ENCODE assay signal across 23 cellular contexts in genomic region chr9:132716007-132716406, GRCh38. TPM values are rescaled to one million over a fixed set of nuclear protein-coding genes. Genes with fewer than 3 reads are reported as not detected.
DNase-seq lines count a peak whose midpoint lies in the region; ATAC-seq, FAIRE-seq and TF ChIP-seq lines count a peak whose summit lies in the region.
"Had no signal": no experiment of that assay in that cellular context is flagged by ENCODE, and none has a peak within 500 bp of the region (broad histone marks: within the 10 kb centered on the region; RNA-seq: fewer than 3 reads in every experiment).

No MANE protein-coding gene starts in this region.

- TF ChIP-seq EP300 in HepG2 (IDR thresholded peaks at IDR 0.05; ENCODE audit: low read depth in 2 of 2, low read length in 2 of 2): no peak
- TF ChIP-seq EP300 in HepG2 (CRISPR knock-in tag; IDR thresholded peaks at IDR 0.05; ENCODE audit: borderline replicate concordance): no peak
- no peak for TF ChIP-seq EP300 in K562 (IDR thresholded peaks at IDR 0.05; ENCODE audit: low read length)

- H3K4me3 ChIP-seq in HepG2 (replicated peaks in 1 of 3; ENCODE audit: insufficient read depth in 1 of 3, low read depth in 2 of 3, low read length in 3 of 3) (no peak overlapping the region), right lobe of liver (no peak overlapping the region), K562 (no peak overlapping the region), spleen (no peak overlapping the region)
- H3K4me3 ChIP-seq: A549; BLaER1 treated with 17β-estradiol and CSF1 and Interleukin-3, amounts not matched to agents 10 nM and 100 nM had no signal

- intact Hi-C loops in HepG2 (cut with micrococcal nuclease; ENCODE audit: unreplicated experiment): no loop called here
- intact Hi-C loops in right lobe of liver (cut with DNase I): no loop called here
- intact Hi-C loops in K562 (cut with micrococcal nuclease): no loop called here
- intact Hi-C loops in spleen (cut with DNase I; ENCODE audit: low total_unique reads): no loop called here

- CTCF ChIA-PET in HepG2 (lab: Yijun Ruan, JAX; ENCODE audit: low intra/inter-chr PET ratio, low total read pairs) (no interaction called here), K562 (lab: Yijun Ruan, JAX; ENCODE audit: low intra/inter-chr PET ratio) (no interaction called here)

- FAIRE-seq in HepG2 (lab: Jason Lieb, UNC) (no peak), K562 (lab: Jason Lieb, UNC) (no peak)
- FAIRE-seq: A549, D721Med, G401.6, GM12891, GM19239 had no signal

- no peaks in the 10 kb centered on the region for H3K9me3 ChIP-seq in HepG2 (ENCODE audit: low read length)
- H3K9me3 ChIP-seq in right lobe of liver: no peaks in the 10 kb centered on the region
- no peaks in the 10 kb centered on the region for H3K9me3 ChIP-seq in K562 (replicated peaks; ENCODE audit: control insufficient read depth, insufficient read depth, low read depth, low read length)
- no peaks in the 10 kb centered on the region for H3K9me3 ChIP-seq in spleen
- H3K9me3 ChIP-seq: A549; BLaER1 treated with 17β-estradiol and CSF1 and Interleukin-3, amounts not matched to agents 10 nM and 100 nM; Caco-2 had no signal

- TF ChIP-seq POLR2A in HepG2 (IDR thresholded peaks at IDR 0.05; ENCODE audit: insufficient read depth in 1 of 2, low read depth in 2 of 2, low read length in 2 of 2) (no peak), right lobe of liver (IDR thresholded peaks at IDR 0.05) (no peak), K562 (conservative IDR thresholded peaks at IDR 0.05) (no peak), spleen (IDR thresholded peaks at IDR 0.05) (no peak)

- no peak overlapping the region for H3K9ac ChIP-seq in HepG2 (ENCODE audit: insufficient read depth, low read depth, low read length)
- no peak overlapping the region for H3K9ac ChIP-seq in K562 (ENCODE audit: insufficient read depth in 1 of 2, low read depth in 2 of 2, low read length in 2 of 2)
- H3K9ac ChIP-seq: BLaER1 treated with 17β-estradiol and CSF1 and Interleukin-3, amounts not matched to agents 10 nM and 100 nM had no signal

- DNase-seq in activated CD8-positive, alpha-beta memory T cell treated with anti-CD3 and anti-CD28 coated beads for 24 hours: peak; percentile 40
- no peak for DNase-seq in activated CD8-positive, alpha-beta memory T cell treated with anti-CD3 and anti-CD28 coated beads, Interleukin-2, amount 50 U/mL, for 4 hours
- DNase-seq in HepG2 (ENCODE audit: low spot score) (no peak), right lobe of liver (no peak), K562 (ENCODE audit: extremely low read depth in 1 of 4, low spot score in 3 of 4) (no peak), spleen (peak; percentile 2)
- no peak for DNase-seq in activated CD4-positive, alpha-beta T cell treated with anti-CD3 and anti-CD28 coated beads for 1 hour
- DNase-seq: AML-193; Caco-2; Calu3; CD4-positive, alpha-beta T cell; CD8-positive, alpha-beta T cell; DMS79 treated with DMSO at 0.1 percent for 48 hours; GF-D8 had no signal

- no peaks in the 10 kb centered on the region for H3K79me2 ChIP-seq in HepG2 (ENCODE audit: insufficient read depth, low read length)
- no peaks in the 10 kb centered on the region for H3K79me2 ChIP-seq in K562 (ENCODE audit: control insufficient read depth, insufficient read depth, low read length)

- H3K4me1 ChIP-seq in HepG2 (ENCODE audit: insufficient read depth, low read length) (no peaks in the 10 kb centered on the region), right lobe of liver (no peaks in the 10 kb centered on the region), K562 (replicated peaks in 1 of 2; ENCODE audit: control insufficient read depth in 2 of 2, insufficient read depth in 2 of 2, low read length in 2 of 2) (no peaks in the 10 kb centered on the region; a peak in 2 of 5 replicates), spleen (no peaks in the 10 kb centered on the region)
- H3K4me1 ChIP-seq: A549, Caco-2 had no signal

- H3K27ac ChIP-seq in HepG2 (ENCODE audit: extremely low read length, insufficient read depth, low read length) (no peak overlapping the region), right lobe of liver (no peak overlapping the region), K562 (ENCODE audit: extremely low read depth, low read depth, low read length) (no peak overlapping the region), spleen (no peak overlapping the region)
- H3K27ac ChIP-seq: 22Rv1; A549; BLaER1 treated with 17β-estradiol and CSF1 and Interleukin-3, amounts not matched to agents 10 nM and 100 nM; C4-2B had no signal

- BruUV-seq in HepG2 (replicated peaks; lab: Mats Ljungman, UMichigan): no TSS peak
- no TSS peak for BruUV-seq in K562 (replicated peaks; lab: Mats Ljungman, UMichigan)

- H3K9me1 ChIP-seq in K562 (ENCODE audit: control insufficient read depth, insufficient read depth, low read length): no peaks in the 10 kb centered on the region

- no peak for TF ChIP-seq RAD21 in HepG2 (CRISPR knock-in tag; IDR thresholded peaks at IDR 0.05)
- no peak for TF ChIP-seq RAD21 in K562 (CRISPR knock-in tag; conservative IDR thresholded peaks at IDR 0.05 in 1 of 2, IDR thresholded peaks at IDR 0.05 in 1 of 2)

- H2AFZ ChIP-seq in HepG2 (ENCODE audit: low read length) (no peak overlapping the region), K562 (ENCODE audit: low read depth, low read length) (no peak overlapping the region)

- 72% methylated on average over 3 of the region's 4 CpGs for WGBS in HepG2 (ENCODE audit: low lambda C conversion rate)
- WGBS in right lobe of liver (ENCODE audit: insufficient coverage, low coverage, low lambda C conversion rate, missing lambda C conversion rate): 62% methylated on average over 3 of the region's 4 CpGs
- WGBS in K562 (ENCODE audit: insufficient coverage, low coverage, missing lambda C conversion rate): 8% methylated on average over 4 of the region's 4 CpGs
- WGBS in spleen, 5 donors: 79 to 95% (median 90%) methylated on average over 4 of the region's 4 CpGs

- no peak for ATAC-seq in HepG2
- ATAC-seq in right lobe of liver: no peak
- no peak for ATAC-seq in K562
- no peak for ATAC-seq in GM18511 (IDR thresholded peaks at IDR 0.05; ENCODE audit: unreplicated experiment)
- ATAC-seq: A549; CD8-positive, alpha-beta T cell had no signal

- POLR2A ChIA-PET in HepG2 (lab: Yijun Ruan, JAX) (no interaction called here), K562 (lab: Yijun Ruan, JAX) (no interaction called here)

- TF ChIP-seq CTCF in HepG2 (CRISPR knock-in tag; IDR thresholded peaks at IDR 0.05): no peak
- TF ChIP-seq CTCF in right lobe of liver (IDR thresholded peaks at IDR 0.05): no peak
- no peak for TF ChIP-seq CTCF in K562 (IDR thresholded peaks at IDR 0.05 in 2 of 3, conservative IDR thresholded peaks at IDR 0.05 in 1 of 3; ENCODE audit: insufficient read depth in 2 of 3, low read depth in 1 of 3, low read length in 3 of 3)
- TF ChIP-seq CTCF in spleen (IDR thresholded peaks at IDR 0.05 in 8 of 11, conservative IDR thresholded peaks at IDR 0.05 in 3 of 11): no peak

- in situ Hi-C loops in HepG2 (cut with HindIII; ENCODE audit: extremely low pct_ligation_motif_present, low pct_unique_long_range_greater_than_20kb) (no loop called here), K562 (cut with MboI) (no loop called here)

- H3K27me3 ChIP-seq in HepG2 (ENCODE audit: control insufficient read depth in 1 of 2, insufficient read depth in 2 of 2, low read length in 2 of 2) (peaks cover 0 to 12% of the 10 kb centered on the region in 2 experiments; a peak in 2 of 5 replicates), right lobe of liver (no peaks in the 10 kb centered on the region), K562 (ENCODE audit: control insufficient read depth in 2 of 2, insufficient read depth in 2 of 2, low read length in 2 of 2) (peaks cover 34 to 44% of the 10 kb centered on the region in 2 experiments), spleen (replicated peaks in 1 of 7) (peaks cover 0 to 48% (median 0%) of the 10 kb centered on the region in 7 donors)
- H3K27me3 ChIP-seq: BLaER1 treated with 17β-estradiol and CSF1 and Interleukin-3, amounts not matched to agents 10 nM and 100 nM had no signal

- no peaks in the 10 kb centered on the region for H4K20me1 ChIP-seq in HepG2 (ENCODE audit: insufficient read depth, low read length)
- peaks cover 4% of the 10 kb centered on the region; the same call in 1 of the 2 replicates for H4K20me1 ChIP-seq in K562 (replicated peaks; ENCODE audit: control insufficient read depth, insufficient read depth, low read length)
- H4K20me1 ChIP-seq: BLaER1 treated with 17β-estradiol and CSF1 and Interleukin-3, amounts not matched to agents 10 nM and 100 nM had no signal

- H3K36me3 ChIP-seq in HepG2 (replicated peaks in 1 of 2; ENCODE audit: control insufficient read depth in 1 of 2, insufficient read depth in 2 of 2, low read length in 2 of 2) (no peaks in the 10 kb centered on the region), right lobe of liver (no peaks in the 10 kb centered on the region), K562 (ENCODE audit: control insufficient read depth, insufficient read depth, low read length) (no peaks in the 10 kb centered on the region), spleen (no peaks in the 10 kb centered on the region)
- H3K36me3 ChIP-seq: BLaER1 treated with 17β-estradiol and CSF1 and Interleukin-3, amounts not matched to agents 10 nM and 100 nM had no signal

- H3K4me2 ChIP-seq in HepG2 (ENCODE audit: low read depth, low read length) (no peak overlapping the region), K562 (ENCODE audit: insufficient read depth, low read length) (no peak overlapping the region)
- H3K4me2 ChIP-seq: A549; BLaER1 treated with 17β-estradiol and CSF1 and Interleukin-3, amounts not matched to agents 10 nM and 100 nM had no signal

RNA-seq across cellular contexts. Expression of gene GTF3C4, which starts 45.7 kb away (rescaled TPM):
- total RNA-seq in HepG2 (2016; rRNA removed; fragmentation: Illumina TruSeq; extraction: Trizol) (12.9 and 21.0 TPM in 2 replicates), right lobe of liver (1 to 10 TPM; 4.6 to 6.1 (median 5.5) TPM), K562 (2014; rRNA removed) (12.2 and 14.7 TPM in 2 replicates), K562 (2014; rRNA removed; fragmentation: Illumina TruSeq; extraction: Trizol) (15.0 and 15.6 TPM in 2 replicates), K562 (2015; rRNA removed; fragmentation: Illumina TruSeq; extraction: Trizol) (14.5 and 15.8 TPM in 2 replicates), K562 (2021) (20.0 and 20.3 TPM in 2 replicates), spleen (10 to 100 TPM in 6 of 7 donors, 1 to 10 TPM in 1; 9.3 to 11.7 (median 10.9) TPM)
- 1.3 and 1.4 TPM in 2 replicates for total RNA-seq in HepG2 (2016; cell fraction: cytosol; rRNA removed; fragmentation: Illumina TruSeq; extraction: Trizol; ENCODE audit: low read depth)
- total RNA-seq in HepG2 (2016; cell fraction: insoluble cytoplasmic fraction; rRNA removed; fragmentation: Illumina TruSeq; extraction: Trizol): 12.8 and 19.0 TPM in 2 replicates
- 6.2 and 6.4 TPM in 2 replicates for total RNA-seq in HepG2 (2016; cell fraction: membrane; rRNA removed; fragmentation: Illumina TruSeq; extraction: Trizol)
- total RNA-seq in HepG2 (2016; cell fraction: nucleus; rRNA removed; fragmentation: Illumina TruSeq; extraction: Trizol): 9.5 and 10.7 TPM in 2 replicates
- polyA plus RNA-seq in HepG2 (2011; rRNA removed) (2.6 TPM in 2 replicates), K562 (2011; rRNA removed) (5.8 and 8.2 TPM in 2 replicates), K562 (2014; fragmentation: Illumina TruSeq; extraction: Trizol) (16.0 and 17.2 TPM in 2 replicates), K562 (2014; fragmentation: Nextera tagmentation; extraction: Ambion mirVana) (1 to 10 TPM; 3.9 to 5.8 TPM), K562 (2014; rRNA removed) (8.7 and 8.8 TPM in 2 replicates), spleen (1 to 10 TPM; 1.8 to 2.8 (median 2.1) TPM)
- polyA plus RNA-seq in HepG2 (2011; cell fraction: cytosol; rRNA removed): 1.8 and 2.5 TPM in 2 replicates
- 1.4 and 1.6 TPM in 2 replicates for polyA plus RNA-seq in HepG2 (2011; cell fraction: nucleus; rRNA removed)
- 6.4 and 7.5 TPM in 2 replicates for polyA plus RNA-seq in HepG2 (2012)
- polyA plus RNA-seq in HepG2 (2016; cell fraction: cytosol; fragmentation: Illumina TruSeq; extraction: Trizol; ENCODE audit: low read depth): 0.60 and 0.62 TPM in 2 replicates
- polyA plus RNA-seq in HepG2 (2016; cell fraction: insoluble cytoplasmic fraction; fragmentation: Illumina TruSeq; extraction: Trizol; ENCODE audit: low read depth): 14.2 and 14.8 TPM in 2 replicates
- 2.3 and 2.4 TPM in 2 replicates for polyA plus RNA-seq in HepG2 (2016; cell fraction: membrane; fragmentation: Illumina TruSeq; extraction: Trizol; ENCODE audit: low read depth)
- polyA plus RNA-seq in HepG2 (2016; cell fraction: nucleus; fragmentation: Illumina TruSeq; extraction: Trizol; ENCODE audit: insufficient read depth, low read depth): 8.8 and 9.0 TPM in 2 replicates
- polyA minus RNA-seq in HepG2 (2011; rRNA and poly(A)+ RNA removed; ENCODE audit: low replicate concordance): 6.8 and 18.0 TPM in 2 replicates
- polyA minus RNA-seq in HepG2 (2011; cell fraction: cytosol; rRNA and poly(A)+ RNA removed): 4.9 and 6.3 TPM in 2 replicates
- polyA minus RNA-seq in HepG2 (2011; cell fraction: nucleus; rRNA and poly(A)+ RNA removed): 4.2 and 5.2 TPM in 2 replicates
- total RNA-seq in K562 (2011; cell fraction: chromatin; rRNA removed; ENCODE audit: low replicate concordance): 9.6 and 14.4 TPM in 2 replicates
- total RNA-seq in K562 (2011; cell fraction: nucleolus; rRNA removed): 6.2 and 7.0 TPM in 2 replicates
- total RNA-seq in K562 (2011; cell fraction: nucleoplasm; rRNA removed): 9.5 and 16.4 TPM in 2 replicates
- polyA plus RNA-seq in K562 (2011; cell fraction: cytosol; rRNA removed): 5.0 and 5.4 TPM in 2 replicates
- 2.9 and 5.4 TPM in 2 replicates for polyA plus RNA-seq in K562 (2011; cell fraction: nucleus; rRNA removed)
- polyA plus RNA-seq in K562 (2012): 7.8 and 11.5 TPM in 2 replicates
- polyA minus RNA-seq in K562 (2011; rRNA and poly(A)+ RNA removed): 12.4 and 14.0 TPM in 2 replicates
- 10.8 and 11.4 TPM in 2 replicates for polyA minus RNA-seq in K562 (2011; cell fraction: cytosol; rRNA and poly(A)+ RNA removed)
- 6.1 and 6.8 TPM in 2 replicates for polyA minus RNA-seq in K562 (2011; cell fraction: nucleus; rRNA and poly(A)+ RNA removed)

RNA-seq across cellular contexts. Expression of gene DDX31, which starts 46.2 kb away (rescaled TPM):
- 15.2 and 16.3 TPM in 2 replicates for total RNA-seq in HepG2 (2016; rRNA removed; fragmentation: Illumina TruSeq; extraction: Trizol)
- total RNA-seq in HepG2 (2016; cell fraction: cytosol; rRNA removed; fragmentation: Illumina TruSeq; extraction: Trizol; ENCODE audit: low read depth): 5.8 and 5.9 TPM in 2 replicates
- 14.1 and 16.0 TPM in 2 replicates for total RNA-seq in HepG2 (2016; cell fraction: insoluble cytoplasmic fraction; rRNA removed; fragmentation: Illumina TruSeq; extraction: Trizol)
- 7.3 and 8.3 TPM in 2 replicates for total RNA-seq in HepG2 (2016; cell fraction: membrane; rRNA removed; fragmentation: Illumina TruSeq; extraction: Trizol)
- 23.3 and 27.4 TPM in 2 replicates for total RNA-seq in HepG2 (2016; cell fraction: nucleus; rRNA removed; fragmentation: Illumina TruSeq; extraction: Trizol)
- 11.4 and 12.3 TPM in 2 replicates for polyA plus RNA-seq in HepG2 (2011; rRNA removed)
- 6.9 and 8.1 TPM in 2 replicates for polyA plus RNA-seq in HepG2 (2011; cell fraction: cytosol; rRNA removed)
- 25.8 and 26.5 TPM in 2 replicates for polyA plus RNA-seq in HepG2 (2011; cell fraction: nucleus; rRNA removed)
- polyA plus RNA-seq in HepG2 (2012): 8.7 and 10.1 TPM in 2 replicates
- polyA plus RNA-seq in HepG2 (2016; cell fraction: cytosol; fragmentation: Illumina TruSeq; extraction: Trizol; ENCODE audit: low read depth): 2.2 and 2.6 TPM in 2 replicates
- polyA plus RNA-seq in HepG2 (2016; cell fraction: insoluble cytoplasmic fraction; fragmentation: Illumina TruSeq; extraction: Trizol; ENCODE audit: low read depth): 12.7 and 14.8 TPM in 2 replicates
- polyA plus RNA-seq in HepG2 (2016; cell fraction: membrane; fragmentation: Illumina TruSeq; extraction: Trizol; ENCODE audit: low read depth): 3.4 and 4.1 TPM in 2 replicates
- 22.7 and 26.5 TPM in 2 replicates for polyA plus RNA-seq in HepG2 (2016; cell fraction: nucleus; fragmentation: Illumina TruSeq; extraction: Trizol; ENCODE audit: insufficient read depth, low read depth)
- polyA minus RNA-seq in HepG2 (2011; rRNA and poly(A)+ RNA removed; ENCODE audit: low replicate concordance): 11.4 and 54.6 TPM in 2 replicates
- 6.5 and 7.2 TPM in 2 replicates for polyA minus RNA-seq in HepG2 (2011; cell fraction: cytosol; rRNA and poly(A)+ RNA removed)
- polyA minus RNA-seq in HepG2 (2011; cell fraction: nucleus; rRNA and poly(A)+ RNA removed): 29.9 and 34.7 TPM in 2 replicates
- total RNA-seq in right lobe of liver: 1 to 10 TPM; 7.1 to 8.7 (median 8.0) TPM
- total RNA-seq in K562 (2011; cell fraction: chromatin; rRNA removed; ENCODE audit: low replicate concordance): 53.2 and 54.3 TPM in 2 replicates
- total RNA-seq in K562 (2011; cell fraction: nucleolus; rRNA removed): 31.5 TPM in 2 replicates
- 30.5 and 32.8 TPM in 2 replicates for total RNA-seq in K562 (2011; cell fraction: nucleoplasm; rRNA removed)
- total RNA-seq in K562 (2014; rRNA removed): 14.5 and 19.0 TPM in 2 replicates
- total RNA-seq in K562 (2014; rRNA removed; fragmentation: Illumina TruSeq; extraction: Trizol): 18.4 and 19.1 TPM in 2 replicates
- total RNA-seq in K562 (2015; rRNA removed; fragmentation: Illumina TruSeq; extraction: Trizol): 23.1 and 23.9 TPM in 2 replicates
- total RNA-seq in K562 (2021): 23.9 and 26.4 TPM in 2 replicates
- 19.8 and 24.6 TPM in 2 replicates for polyA plus RNA-seq in K562 (2011; rRNA removed)
- 12.4 and 12.7 TPM in 2 replicates for polyA plus RNA-seq in K562 (2011; cell fraction: cytosol; rRNA removed)
- 33.4 and 35.9 TPM in 2 replicates for polyA plus RNA-seq in K562 (2011; cell fraction: nucleus; rRNA removed)
- 10.2 and 16.2 TPM in 2 replicates for polyA plus RNA-seq in K562 (2012)
- 19.5 and 22.6 TPM in 2 replicates for polyA plus RNA-seq in K562 (2014; fragmentation: Illumina TruSeq; extraction: Trizol)
- 10 to 100 TPM; 11.9 to 18.7 TPM for polyA plus RNA-seq in K562 (2014; fragmentation: Nextera tagmentation; extraction: Ambion mirVana)
- polyA plus RNA-seq in K562 (2014; rRNA removed): 19.9 and 22.2 TPM in 2 replicates
- polyA minus RNA-seq in K562 (2011; rRNA and poly(A)+ RNA removed): 27.0 and 29.9 TPM in 2 replicates
- 10.7 and 13.6 TPM in 2 replicates for polyA minus RNA-seq in K562 (2011; cell fraction: cytosol; rRNA and poly(A)+ RNA removed)
- polyA minus RNA-seq in K562 (2011; cell fraction: nucleus; rRNA and poly(A)+ RNA removed): 20.9 and 33.8 TPM in 2 replicates
- 10 to 100 TPM; 10.3 to 19.3 (median 16.1) TPM for total RNA-seq in spleen
- polyA plus RNA-seq in spleen: 10 to 100 TPM in 2 of 3 donors, 1 to 10 TPM in 1; 8.6 to 18.7 (median 11.0) TPM

Comparison
In these comparisons a context has a peak if more than half of its experiments do, and no peak if none do; other contexts are left out.
1. DNase-seq: peak in activated CD8-positive, alpha-beta memory T cell treated with anti-CD3 and anti-CD28 coated beads for 24 hours (single experiment) and spleen (single experiment); none in activated CD8-positive, alpha-beta memory T cell treated with anti-CD3 and anti-CD28 coated beads, Interleukin-2, amount 50 U/mL, for 4 hours (single experiment), HepG2 (single experiment), right lobe of liver (0 of 3), K562 (0 of 4) and activated CD4-positive, alpha-beta T cell treated with anti-CD3 and anti-CD28 coated beads for 1 hour (single experiment).